Comparison of ENCODE assay signal across 28 cellular contexts in the genomic region with DNA sequence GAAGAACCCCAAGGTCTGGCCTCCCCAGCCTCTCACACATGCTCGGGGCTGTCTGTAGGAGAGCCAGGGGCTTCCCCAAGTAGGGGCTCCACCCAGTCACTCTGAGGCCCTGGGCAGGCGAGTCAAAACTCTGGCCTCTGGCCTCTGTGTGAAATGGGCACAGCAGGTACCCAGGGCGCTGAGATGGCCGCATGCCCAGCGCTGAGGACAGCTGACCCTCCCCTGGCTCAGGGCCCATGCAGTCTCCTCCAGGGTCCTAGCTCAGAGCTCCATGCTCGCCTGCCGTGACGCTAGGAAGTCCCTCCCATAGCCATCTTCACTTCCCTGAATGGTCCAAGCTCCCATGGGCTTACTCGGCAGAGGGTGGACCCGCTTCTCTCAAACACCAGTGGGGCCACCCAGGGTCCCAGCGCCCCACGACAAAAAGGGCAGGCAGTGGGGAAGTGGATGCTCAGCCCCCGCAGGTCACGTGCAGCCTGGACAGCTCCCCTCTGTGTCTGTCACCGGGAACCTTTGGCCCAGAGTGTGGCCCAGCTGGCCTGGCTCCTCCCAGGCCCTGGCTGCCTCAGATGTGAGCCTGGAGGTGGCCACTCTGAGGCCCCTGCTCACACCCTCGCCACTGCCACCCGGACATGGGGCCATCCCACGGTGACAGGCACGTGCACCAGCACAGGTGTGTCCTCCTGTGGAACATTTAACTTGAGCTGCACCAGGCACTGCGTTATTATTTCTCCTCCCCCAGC.
"Had no signal": no experiment of that assay in that cellular context is flagged by ENCODE, and none has a peak within 500 bp of the region (broad histone marks: within the 10 kb centered on the region; RNA-seq: fewer than 3 reads in every experiment).

No MANE protein-coding gene starts in this region.

- H3K36me3 ChIP-seq: left ventricle myocardium inferior, neutrophil, sigmoid colon, thoracic aorta, vagina had no signal

- H3K9me3 Mint-ChIP-seq: activated CD4-positive, alpha-beta T cell treated with anti-CD3 and anti-CD28 coated beads, Interleukin-2, amount 10 ng/mL, durations not matched to agents 7 days and 5 days; activated CD8-positive, alpha-beta T cell treated with anti-CD3 and anti-CD28 coated beads for 36 hours; activated naive CD4-positive, alpha-beta T cell treated with anti-CD3 and anti-CD28 coated beads, Interleukin-2, amount 50 U/mL, for 24 hours; activated T-helper 1 cell treated with anti-CD3 and anti-CD28 coated beads, Interleukin-12 subunit alpha, Interleukin-12 subunit beta, Interleukin-2, Interleukin-4 antibody, amounts not matched to agents 30 ng/mL and 10 ng/mL and 1 ng/mL, durations not matched to agents 14 hours and 24 hours and 36 hours; dendritic cell treated with granulocyte-macrophage colony-stimulating factor and Interleukin-4, amounts not matched to agents 40 ng/mL and 50 ng/mL, for 4 days; effector memory CD8-positive, alpha-beta T cell; type B pancreatic cell had no signal

- H3K4me1 Mint-ChIP-seq: activated CD4-positive, alpha-beta T cell treated with anti-CD3 and anti-CD28 coated beads, Interleukin-2, amount 10 ng/mL, durations not matched to agents 7 days and 5 days; activated CD8-positive, alpha-beta memory T cell treated with anti-CD3 and anti-CD28 coated beads, Interleukin-2, amount 10 ng/mL, durations not matched to agents 7 days and 5 days; activated naive CD4-positive, alpha-beta T cell treated with anti-CD3 and anti-CD28 coated beads, Interleukin-2, amount 50 U/mL, for 24 hours had no signal

- H3K9me3 ChIP-seq: left ventricle myocardium inferior, neutrophil, sigmoid colon, thoracic aorta, vagina had no signal

- H3K4me3 ChIP-seq: left ventricle myocardium inferior, sigmoid colon, smooth muscle cell, thoracic aorta, vagina had no signal

- H3K27ac Mint-ChIP-seq: activated CD4-positive, alpha-beta T cell treated with anti-CD3 and anti-CD28 coated beads, Interleukin-2, amount 10 ng/mL, durations not matched to agents 7 days and 5 days; activated CD8-positive, alpha-beta memory T cell treated with anti-CD3 and anti-CD28 coated beads, Interleukin-2, amount 10 ng/mL, durations not matched to agents 7 days and 5 days; activated CD8-positive, alpha-beta T cell treated with anti-CD3 and anti-CD28 coated beads for 36 hours; activated naive CD4-positive, alpha-beta T cell treated with anti-CD3 and anti-CD28 coated beads, Interleukin-2, amount 50 U/mL, for 24 hours; activated T-helper 1 cell treated with anti-CD3 and anti-CD28 coated beads, Interleukin-12 subunit alpha, Interleukin-12 subunit beta, Interleukin-2, Interleukin-4 antibody, amounts not matched to agents 30 ng/mL and 10 ng/mL and 1 ng/mL, durations not matched to agents 14 hours and 24 hours and 36 hours; brain; dendritic cell treated with granulocyte-macrophage colony-stimulating factor and Interleukin-4, amounts not matched to agents 40 ng/mL and 50 ng/mL, for 4 days; effector memory CD8-positive, alpha-beta T cell; naive thymus-derived CD4-positive, alpha-beta T cell; type B pancreatic cell had no signal

- H3K36me3 Mint-ChIP-seq: activated CD8-positive, alpha-beta memory T cell treated with anti-CD3 and anti-CD28 coated beads, Interleukin-2, amount 10 ng/mL, durations not matched to agents 7 days and 5 days; activated naive CD4-positive, alpha-beta T cell treated with anti-CD3 and anti-CD28 coated beads, Interleukin-2, amount 50 U/mL, for 24 hours; brain; naive thymus-derived CD4-positive, alpha-beta T cell; type B pancreatic cell had no signal

- H3K4me2 ChIP-seq: smooth muscle cell had no signal

- H3K4me3 Mint-ChIP-seq: activated CD4-positive, alpha-beta T cell treated with anti-CD3 and anti-CD28 coated beads, Interleukin-2, amount 10 ng/mL, durations not matched to agents 7 days and 5 days; activated CD8-positive, alpha-beta memory T cell treated with anti-CD3 and anti-CD28 coated beads, Interleukin-2, amount 10 ng/mL, durations not matched to agents 7 days and 5 days; activated CD8-positive, alpha-beta T cell treated with anti-CD3 and anti-CD28 coated beads for 36 hours; activated naive CD4-positive, alpha-beta T cell treated with anti-CD3 and anti-CD28 coated beads, Interleukin-2, amount 50 U/mL, for 24 hours; activated T-helper 1 cell treated with anti-CD3 and anti-CD28 coated beads, Interleukin-12 subunit alpha, Interleukin-12 subunit beta, Interleukin-2, Interleukin-4 antibody, amounts not matched to agents 30 ng/mL and 10 ng/mL and 1 ng/mL, durations not matched to agents 14 hours and 24 hours and 36 hours; brain; dendritic cell treated with granulocyte-macrophage colony-stimulating factor and Interleukin-4, amounts not matched to agents 40 ng/mL and 50 ng/mL, for 4 days; effector memory CD8-positive, alpha-beta T cell; naive thymus-derived CD4-positive, alpha-beta T cell; type B pancreatic cell had no signal

- H2AFZ ChIP-seq: parathyroid adenoma had no signal

- H3K9ac ChIP-seq: parathyroid adenoma had no signal

- H3K79me2 ChIP-seq: parathyroid adenoma had no signal

- H3K27ac ChIP-seq: left ventricle myocardium inferior, neutrophil, parathyroid adenoma, sigmoid colon, thoracic aorta, vagina, VCaP had no signal

- ATAC-seq: activated CD8-positive, alpha-beta memory T cell treated with anti-CD3 and anti-CD28 coated beads, Interleukin-2, amount 10 ng/mL, durations not matched to agents 7 days and 5 days; activated CD8-positive, alpha-beta T cell treated with anti-CD3 and anti-CD28 coated beads for 36 hours; effector memory CD8-positive, alpha-beta T cell; esophagus mucosa; naive thymus-derived CD4-positive, alpha-beta T cell had no signal

- H3K4me1 ChIP-seq: left ventricle myocardium inferior, parathyroid adenoma, sigmoid colon, vagina had no signal

- H3K27me3 Mint-ChIP-seq: activated CD4-positive, alpha-beta T cell treated with anti-CD3 and anti-CD28 coated beads, Interleukin-2, amount 10 ng/mL, durations not matched to agents 7 days and 5 days; activated CD8-positive, alpha-beta memory T cell treated with anti-CD3 and anti-CD28 coated beads, Interleukin-2, amount 10 ng/mL, durations not matched to agents 7 days and 5 days; activated naive CD4-positive, alpha-beta T cell treated with anti-CD3 and anti-CD28 coated beads, Interleukin-2, amount 50 U/mL, for 24 hours had no signal

- H3K27me3 ChIP-seq: vagina had no signal

- FAIRE-seq: endothelial cell of umbilical vein had no signal

- DNase-seq: activated CD4-positive, alpha-beta T cell treated with anti-CD3 and anti-CD28 coated beads, Interleukin-2, amount 10 ng/mL, durations not matched to agents 7 days and 5 days; activated CD4-positive, CD25-positive, alpha-beta regulatory T cell treated with anti-CD3 and anti-CD28 coated beads, Interleukin-2, amount 50 U/mL, for 72 hours; activated CD8-positive, alpha-beta memory T cell treated with anti-CD3 and anti-CD28 coated beads, Interleukin-2, amount 10 ng/mL, durations not matched to agents 7 days and 5 days; activated CD8-positive, alpha-beta T cell treated with anti-CD3 and anti-CD28 coated beads for 36 hours; activated gamma-delta T cell treated with Interleukin-2 at 50 U/mL for 16 hours; activated T-cell treated with anti-CD3 and anti-CD28 coated beads for 4 hours; anterior cingulate cortex; effector memory CD8-positive, alpha-beta T cell; foreskin melanocyte; kidney glomerular epithelial cell; left ventricle myocardium inferior; naive thymus-derived CD4-positive, alpha-beta T cell; sigmoid colon; stimulated activated CD4-positive, alpha-beta T cell treated with anti-CD3 and anti-CD28 coated beads, Interleukin-15, amount 100 ng/mL, for 24 hours; stimulated activated naive CD4-positive, alpha-beta T cell treated with Interleukin-2 at 50 U/mL for 16 hours had no signal
